Comparison of ENCODE assay signal across 19 cellular contexts in genomic region chr4:18931643-18932373, GRCh38.
A peak's percentile ranks its signal among the peaks of the same experiment; 100 is the strongest.
DNase-seq lines count a peak whose midpoint lies in the region; ATAC-seq, FAIRE-seq and TF ChIP-seq lines count a peak whose summit lies in the region.
"Had no signal": no experiment of that assay in that cellular context is flagged by ENCODE, and none has a peak within 500 bp of the region (broad histone marks: within the 10 kb centered on the region; RNA-seq: fewer than 3 reads in every experiment).

No MANE protein-coding gene starts in this region.

- H3K4me1 Mint-ChIP-seq in nephron = peaks cover 13% of the 10 kb centered on the region
- H3K4me1 Mint-ChIP-seq: CD14-positive monocyte had no signal

- no peak for DNase-seq in left ventricle myocardium superior
- no peak for DNase-seq in cardiac septum (ENCODE audit: low spot score)
- peak; percentile 13 for DNase-seq in NCI-H1417 treated with DMSO at 0.1 percent for 48 hours (lab: John Stamatoyannopoulos, UW)
- no peak for DNase-seq in AG20443 (ENCODE audit: low spot score)
- no peak for DNase-seq in NCI-H1436 (lab: John Stamatoyannopoulos, UW)
- DNase-seq: CD8-positive, alpha-beta T cell; COR-L47; DMS153; DMS79 treated with DMSO at 0.1 percent for 48 hours; EL; GM23248 had no signal

- TF ChIP-seq CTCF in nephron (IDR thresholded peaks at IDR 0.05; ENCODE audit: unreplicated experiment in 3 of 3) = no peak

- H3K27me3 Mint-ChIP-seq in nephron (ENCODE audit: low read depth) = no peaks in the 10 kb centered on the region

- peaks cover 3% of the 10 kb centered on the region for H3K9me3 Mint-ChIP-seq in nephron

- ATAC-seq in left ventricle myocardium superior = peak; percentile 31
- ATAC-seq: CD8-positive, alpha-beta T cell had no signal

- intact Hi-C loops in left ventricle myocardium superior (cut with micrococcal nuclease) = loop anchor here (5.0 kb wide), 1 partner anchor 245 kb away; no protein-coding TSS in a partner anchor
- intact Hi-C loops in cardiac septum (cut with DNase I) = no loop called here

- peak; percentile 55 for FAIRE-seq in endometrium (lab: Jason Lieb, UNC)
- FAIRE-seq: A204.1, D721Med, G401.6, GM12891, H54 had no signal

- no peaks in the 10 kb centered on the region for H3K36me3 Mint-ChIP-seq in nephron (ENCODE audit: low read depth)
- H3K36me3 Mint-ChIP-seq: CD14-positive monocyte; CD8-positive, alpha-beta T cell had no signal

- peak overlapping the region in 2 of 3 experiments; percentile 34 to 48 for H3K27ac Mint-ChIP-seq in nephron
- H3K27ac Mint-ChIP-seq: CD14-positive monocyte; CD8-positive, alpha-beta T cell had no signal

- H3K4me3 Mint-ChIP-seq in nephron = no peak overlapping the region
- H3K4me3 Mint-ChIP-seq: CD14-positive monocyte; CD8-positive, alpha-beta T cell had no signal
